ENCODE assay signal across 8 cellular contexts in genomic region chrX:2691543-2692220, GRCh38. TPM values are rescaled to one million over a fixed set of nuclear protein-coding genes. Genes with fewer than 3 reads are reported as not detected.
DNase-seq lines count a peak whose midpoint lies in the region; ATAC-seq and TF ChIP-seq lines count a peak whose summit lies in the region.

No MANE protein-coding gene starts in this region.

- TF ChIP-seq CTCF in Peyer's patch (IDR thresholded peaks at IDR 0.05) (no peak), mucosa of descending colon (IDR thresholded peaks at IDR 0.05) (no peak)

- peaks cover 40% of the 10 kb centered on the region for H3K4me1 ChIP-seq in ACC112 (ENCODE audit: control insufficient read depth, insufficient read depth, low read length, unreplicated experiment)
- peaks cover 0 to 49% (median 5%) of the 10 kb centered on the region in 4 donors for H3K4me1 ChIP-seq in Peyer's patch
- H3K4me1 ChIP-seq in duodenal mucosa (ENCODE audit: control insufficient read depth in 1 of 2, insufficient read depth in 2 of 2, low read length in 2 of 2) = peaks cover 23 to 24% of the 10 kb centered on the region in 2 donors
- peaks cover 7% of the 10 kb centered on the region for H3K4me1 ChIP-seq in mucosa of descending colon (ENCODE audit: low read depth)

- ATAC-seq in GM21529 (IDR thresholded peaks at IDR 0.05; ENCODE audit: unreplicated experiment) (peak; percentile 10), mucosa of descending colon (peak; percentile 5), GM21717 (IDR thresholded peaks at IDR 0.05; ENCODE audit: unreplicated experiment) (no peak)

- peak overlapping the region; percentile 86 to 89 for H3K9ac ChIP-seq in duodenal mucosa (ENCODE audit: low read depth in 1 of 2, low read length in 2 of 2)

- DNase-seq in Peyer's patch = peak; percentile 31 to 71 (median 66)
- DNase-seq in mucosa of descending colon = peak; percentile 73 to 78 (median 74)
- DNase-seq in Kasumi-1 (lab: John Stamatoyannopoulos, UW) = no peak
- no peak for DNase-seq in GDM1 (lab: John Stamatoyannopoulos, UW)

- peak overlapping the region; percentile 91 for H3K4me3 ChIP-seq in ACC112 (ENCODE audit: low read depth, low read length)
- peak overlapping the region; percentile 57 to 95 (median 78) for H3K4me3 ChIP-seq in Peyer's patch
- peak overlapping the region; percentile 84 to 94 for H3K4me3 ChIP-seq in duodenal mucosa (ENCODE audit: low read depth in 1 of 2, low read length in 2 of 2)
- H3K4me3 ChIP-seq in mucosa of descending colon = peak overlapping the region; percentile 96

- intact Hi-C loops in mucosa of descending colon (cut with DNase I, micrococcal nuclease) = no loop called here

- H3K9me3 ChIP-seq in Peyer's patch (no peaks in the 10 kb centered on the region), duodenal mucosa (ENCODE audit: control insufficient read depth in 1 of 2, low read length in 2 of 2) (no peaks in the 10 kb centered on the region), mucosa of descending colon (no peaks in the 10 kb centered on the region)

- H3K36me3 ChIP-seq in ACC112 (ENCODE audit: insufficient read depth, low read length) (no peaks in the 10 kb centered on the region), Peyer's patch (no peaks in the 10 kb centered on the region), duodenal mucosa (ENCODE audit: control insufficient read depth in 1 of 2, insufficient read depth in 2 of 2, low read length in 2 of 2) (no peaks in the 10 kb centered on the region), mucosa of descending colon (ENCODE audit: low read depth) (no peaks in the 10 kb centered on the region)

- peak overlapping the region; percentile 83 for H3K27ac ChIP-seq in ACC112 (ENCODE audit: low read depth, low read length)
- peak overlapping the region; percentile 82 to 95 (median 86) for H3K27ac ChIP-seq in Peyer's patch
- peak overlapping the region; percentile 75 for H3K27ac ChIP-seq in duodenal mucosa (ENCODE audit: low read depth, low read length)

- peak overlapping the region; percentile 91 for H2AFZ ChIP-seq in ACC112 (ENCODE audit: low read length, unreplicated experiment)

- no peak for TF ChIP-seq POLR2A in Peyer's patch (IDR thresholded peaks at IDR 0.05)

- H3K27me3 ChIP-seq in ACC112 (ENCODE audit: insufficient read depth, low read length) (no peaks in the 10 kb centered on the region), Peyer's patch (no peaks in the 10 kb centered on the region), duodenal mucosa (ENCODE audit: control insufficient read depth in 1 of 2, insufficient read depth in 2 of 2, low read length in 2 of 2) (no peaks in the 10 kb centered on the region)

- H3K79me2 ChIP-seq in ACC112 (ENCODE audit: control insufficient read depth, insufficient read depth, low read length, unreplicated experiment) = peaks cover 44% of the 10 kb centered on the region

RNA-seq across cellular contexts. Expression of gene CD99, which starts 0.6 kb away (rescaled TPM):
- total RNA-seq in Peyer's patch (100 to 1,000 TPM; 129 to 209 (median 175) TPM), mucosa of descending colon (100 to 1,000 TPM; 147 to 326 (median 171) TPM)

Comparison
In these comparisons a context has a peak if more than half of its experiments do, and no peak if none do; other contexts are left out.
1. DNase-seq: peak in Peyer's patch (3 of 3) and mucosa of descending colon (3 of 3); none in Kasumi-1 (0 of 2) and GDM1 (single experiment).
2. Peak in every context shown above with its lines, with median percentiles within 50 percentile points of each other: H3K27ac ChIP-seq and H3K4me3 ChIP-seq.